ENCODE assay signal across 1 cellular context in genomic region chr5:173771743-173772406, GRCh38.
TF ChIP-seq lines count a peak whose summit lies in the region.

No MANE protein-coding gene starts in this region.

TF ChIP-seq in H1, 55 proteins besides CTCF, POLR2A, EP300 and RAD21:
- TF ChIP-seq GTF2F1 (IDR thresholded peaks at IDR 0.05; ENCODE audit: borderline replicate concordance, low read depth, low read length) = no peak
- no peak for TF ChIP-seq GABPA (IDR thresholded peaks at IDR 0.05; ENCODE audit: borderline replicate concordance, insufficient read depth, low read length)
- TF ChIP-seq CTBP2 (IDR thresholded peaks at IDR 0.05; ENCODE audit: borderline replicate concordance, insufficient read depth, insufficient read length, low read length) = no peak
- TF ChIP-seq RBBP5 (IDR thresholded peaks at IDR 0.05; ENCODE audit: borderline replicate concordance, low read depth, low read length) = no peak
- TF ChIP-seq EGR1 (IDR thresholded peaks at IDR 0.05; ENCODE audit: borderline replicate concordance, low read depth, low read length) = no peak
- TF ChIP-seq JUN (IDR thresholded peaks at IDR 0.05; ENCODE audit: low read depth, low read length) = no peak
- TF ChIP-seq ATF3 (IDR thresholded peaks at IDR 0.05; ENCODE audit: insufficient read depth, low read depth, low read length) = no peak
- no peak for TF ChIP-seq EZH2 (IDR thresholded peaks at IDR 0.05; ENCODE audit: low read depth, low read length, severe bottlenecking)
- TF ChIP-seq SIN3A (conservative IDR thresholded peaks at IDR 0.05 in 1 of 2, IDR thresholded peaks at IDR 0.05 in 1 of 2; ENCODE audit: low read depth in 1 of 2, low read length in 2 of 2) = no peak
- TF ChIP-seq HDAC6 (IDR thresholded peaks at IDR 0.05; ENCODE audit: low read depth, low read length) = no peak
- no peak for TF ChIP-seq MAFK (IDR thresholded peaks at IDR 0.05; ENCODE audit: low read depth, low read length)
- no peak for TF ChIP-seq ASH2L (IDR thresholded peaks at IDR 0.05; ENCODE audit: low read length)
- no peak for TF ChIP-seq SUZ12 (IDR thresholded peaks at IDR 0.05; ENCODE audit: low read length)
- TF ChIP-seq TBP (IDR thresholded peaks at IDR 0.05; ENCODE audit: low read depth, low read length) = no peak
- TF ChIP-seq TEAD4 (IDR thresholded peaks at IDR 0.05; ENCODE audit: low read depth, low read length) = no peak
- TF ChIP-seq CREB1 (IDR thresholded peaks at IDR 0.05) = no peak
- no peak for TF ChIP-seq CHD7 (IDR thresholded peaks at IDR 0.05; ENCODE audit: insufficient replicate concordance, low read length)
